In the genomic region with DNA sequence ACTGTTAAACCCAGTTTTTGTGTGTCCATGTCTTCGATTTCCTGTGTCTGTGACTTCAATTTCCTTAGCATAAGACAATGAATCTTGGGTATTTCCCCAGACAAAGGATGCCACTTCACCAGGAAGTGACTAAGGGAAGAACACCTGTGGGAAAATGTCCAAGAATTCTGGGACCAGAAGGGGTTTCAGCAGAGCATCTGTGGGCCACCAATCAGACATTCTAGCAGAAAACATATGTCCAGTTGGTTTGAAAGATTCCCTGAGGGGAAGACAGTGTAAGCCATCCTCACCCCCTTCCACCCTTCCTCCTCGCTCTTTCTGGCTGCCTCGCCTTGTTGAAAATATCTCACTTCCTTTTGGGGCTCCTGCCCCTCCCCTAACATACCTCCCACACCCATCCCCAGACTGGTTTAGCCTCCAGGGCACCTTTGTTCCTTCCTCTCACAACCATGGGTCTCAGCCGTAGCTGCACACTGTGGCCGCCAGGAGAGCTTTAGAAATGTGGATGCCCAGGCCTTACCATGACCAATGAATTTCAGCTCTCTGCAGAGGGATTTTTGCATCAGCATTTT, we compare ENCODE assay signal across 1 cellular context.
TF ChIP-seq lines count a peak whose summit lies in the region.

No MANE protein-coding gene starts in this region.

TF ChIP-seq in K562, 482 proteins besides CTCF, POLR2A, EP300 and RAD21 (continued from another document):
- TF ChIP-seq, protein P1, sequence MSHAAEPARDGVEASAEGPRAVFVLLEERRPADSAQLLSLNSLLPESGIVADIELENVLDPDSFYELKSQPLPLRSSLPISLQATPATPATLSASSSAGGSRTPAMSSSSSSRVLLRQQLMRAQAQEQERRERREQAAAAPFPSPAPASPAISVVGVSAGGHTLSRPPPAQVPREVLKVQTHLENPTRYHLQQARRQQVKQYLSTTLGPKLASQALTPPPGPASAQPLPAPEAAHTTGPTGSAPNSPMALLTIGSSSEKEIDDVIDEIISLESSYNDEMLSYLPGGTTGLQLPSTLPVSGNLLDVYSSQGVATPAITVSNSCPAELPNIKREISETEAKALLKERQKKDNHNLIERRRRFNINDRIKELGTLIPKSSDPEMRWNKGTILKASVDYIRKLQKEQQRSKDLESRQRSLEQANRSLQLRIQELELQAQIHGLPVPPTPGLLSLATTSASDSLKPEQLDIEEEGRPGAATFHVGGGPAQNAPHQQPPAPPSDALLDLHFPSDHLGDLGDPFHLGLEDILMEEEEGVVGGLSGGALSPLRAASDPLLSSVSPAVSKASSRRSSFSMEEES (CRISPR knock-in tag; IDR thresholded peaks at IDR 0.05), result no peak
- no peak for TF ChIP-seq ZNF347 (CRISPR knock-in tag; IDR thresholded peaks at IDR 0.05; ENCODE audit: low read depth)
- TF ChIP-seq TSHZ1 (CRISPR knock-in tag; IDR thresholded peaks at IDR 0.05), result no peak
- 0 out of 2 replicates have a peak, but pooled peaks have one; percentile 19 for TF ChIP-seq SPI1 (IDR thresholded peaks at IDR 0.05; ENCODE audit: borderline replicate concordance, low read depth, low read length)
